10 cellular contexts compared by ENCODE assay signal in genomic region chr16:48300391-48300856, GRCh38. TPM values are rescaled to one million over a fixed set of nuclear protein-coding genes. Genes with fewer than 3 reads are reported as not detected.
DNase-seq lines count a peak whose midpoint lies in the region; ATAC-seq and TF ChIP-seq lines count a peak whose summit lies in the region.
"Had no signal": no experiment of that assay in that cellular context is flagged by ENCODE, and none has a peak within 500 bp of the region (broad histone marks: within the 10 kb centered on the region; RNA-seq: fewer than 3 reads in every experiment).

No MANE protein-coding gene starts in this region.

- H3K4me3 ChIP-seq in left lung = no peak overlapping the region

- DNase-seq in AG08395 (ENCODE audit: low spot score) (peak; percentile 61), HFFc6 (no peak), left lung (no peak), SHP77 (lab: John Stamatoyannopoulos, UW) (no peak), NCI-H2081 treated with DMSO at 0.1 percent for 48 hours (lab: John Stamatoyannopoulos, UW) (no peak)
- DNase-seq in activated naive CD8-positive, alpha-beta T cell treated with anti-CD3 and anti-CD28 coated beads for 36 hours = no peak
- DNase-seq: activated naive CD4-positive, alpha-beta T cell treated with Interleukin-2 at 50 U/mL for 16 hours had no signal

- peaks cover 13% of the 10 kb centered on the region for H3K4me1 Mint-ChIP-seq in HFFc6 (ENCODE audit: low read depth)
- H3K4me1 Mint-ChIP-seq in activated naive CD8-positive, alpha-beta T cell treated with anti-CD3 and anti-CD28 coated beads for 36 hours = peaks cover 8% of the 10 kb centered on the region

- intact Hi-C loops in left lung (cut with DNase I) = no loop called here

- peak overlapping the region in 1 of 2 donors; percentile 38 for H3K27ac ChIP-seq in left lung

- peak overlapping the region; percentile 58 for H3K27ac Mint-ChIP-seq in HFFc6
- peak overlapping the region; percentile 79 for H3K27ac Mint-ChIP-seq in activated naive CD8-positive, alpha-beta T cell treated with anti-CD3 and anti-CD28 coated beads for 36 hours

- no peaks in the 10 kb centered on the region for H3K27me3 Mint-ChIP-seq in HFFc6 (ENCODE audit: insufficient read depth)
- no peaks in the 10 kb centered on the region for H3K27me3 Mint-ChIP-seq in activated naive CD8-positive, alpha-beta T cell treated with anti-CD3 and anti-CD28 coated beads for 36 hours

- no peaks in the 10 kb centered on the region for H3K4me1 ChIP-seq in left lung

- peaks cover 20% of the 10 kb centered on the region for H3K36me3 Mint-ChIP-seq in HFFc6 (ENCODE audit: low read depth)
- H3K36me3 Mint-ChIP-seq in activated naive CD8-positive, alpha-beta T cell treated with anti-CD3 and anti-CD28 coated beads for 36 hours = peaks cover 44% of the 10 kb centered on the region

- H3K27me3 ChIP-seq in left lung = no peaks in the 10 kb centered on the region

- peaks cover 0 to 77% of the 10 kb centered on the region in 2 donors for H3K36me3 ChIP-seq in left lung

- H3K9me3 ChIP-seq in left lung = no peaks in the 10 kb centered on the region

- H3K9me3 Mint-ChIP-seq in HFFc6 = no peaks in the 10 kb centered on the region
- no peaks in the 10 kb centered on the region for H3K9me3 Mint-ChIP-seq in activated naive CD8-positive, alpha-beta T cell treated with anti-CD3 and anti-CD28 coated beads for 36 hours

- ATAC-seq in left lung (peak; percentile 71), HG03439 (IDR thresholded peaks at IDR 0.05; ENCODE audit: unreplicated experiment) (no peak), HG02870 (IDR thresholded peaks at IDR 0.05; ENCODE audit: unreplicated experiment) (no peak)

- no peak overlapping the region for H3K4me3 Mint-ChIP-seq in HFFc6
- H3K4me3 Mint-ChIP-seq in activated naive CD8-positive, alpha-beta T cell treated with anti-CD3 and anti-CD28 coated beads for 36 hours = no peak overlapping the region

- TF ChIP-seq CTCF in HFFc6 (IDR thresholded peaks at IDR 0.05) = no peak
- no peak for TF ChIP-seq CTCF in left lung (IDR thresholded peaks at IDR 0.05)

RNA-seq across cellular contexts. Expression of gene ABCC11, which starts 53.1 kb away (rescaled TPM):
- under 1 TPM in 3 of 6 experiments, not detected in 3; 0.05 to 0.26 (median 0.12) TPM for total RNA-seq in HFFc6 (2021; fragmentation: NEBNext Ultra II Directional; extraction: Animal tissue kit (Norgen Biotek cat#: 25700))
- under 1 TPM; 0.14 to 0.16 TPM for total RNA-seq in activated naive CD8-positive, alpha-beta T cell treated with anti-CD3 and anti-CD28 coated beads for 36 hours
- total RNA-seq in left lung = under 1 TPM in 1 of 2 donors, not detected in 1; 0.05 TPM
- total RNA-seq: epithelial cell of proximal tubule had no signal

RNA-seq across cellular contexts. Expression of gene LONP2, which starts 56.3 kb away (rescaled TPM):
- total RNA-seq in HFFc6 (2021; fragmentation: NEBNext Ultra II Directional; extraction: Animal tissue kit (Norgen Biotek cat#: 25700)) = 10 to 100 TPM; 64.3 to 80.1 (median 72.8) TPM
- 10 to 100 TPM; 52.2 to 53.0 TPM for total RNA-seq in activated naive CD8-positive, alpha-beta T cell treated with anti-CD3 and anti-CD28 coated beads for 36 hours
- total RNA-seq in left lung = 10 to 100 TPM; 63.2 to 64.8 TPM
